ENCODE assay signal across 1 cellular context in the genomic region with DNA sequence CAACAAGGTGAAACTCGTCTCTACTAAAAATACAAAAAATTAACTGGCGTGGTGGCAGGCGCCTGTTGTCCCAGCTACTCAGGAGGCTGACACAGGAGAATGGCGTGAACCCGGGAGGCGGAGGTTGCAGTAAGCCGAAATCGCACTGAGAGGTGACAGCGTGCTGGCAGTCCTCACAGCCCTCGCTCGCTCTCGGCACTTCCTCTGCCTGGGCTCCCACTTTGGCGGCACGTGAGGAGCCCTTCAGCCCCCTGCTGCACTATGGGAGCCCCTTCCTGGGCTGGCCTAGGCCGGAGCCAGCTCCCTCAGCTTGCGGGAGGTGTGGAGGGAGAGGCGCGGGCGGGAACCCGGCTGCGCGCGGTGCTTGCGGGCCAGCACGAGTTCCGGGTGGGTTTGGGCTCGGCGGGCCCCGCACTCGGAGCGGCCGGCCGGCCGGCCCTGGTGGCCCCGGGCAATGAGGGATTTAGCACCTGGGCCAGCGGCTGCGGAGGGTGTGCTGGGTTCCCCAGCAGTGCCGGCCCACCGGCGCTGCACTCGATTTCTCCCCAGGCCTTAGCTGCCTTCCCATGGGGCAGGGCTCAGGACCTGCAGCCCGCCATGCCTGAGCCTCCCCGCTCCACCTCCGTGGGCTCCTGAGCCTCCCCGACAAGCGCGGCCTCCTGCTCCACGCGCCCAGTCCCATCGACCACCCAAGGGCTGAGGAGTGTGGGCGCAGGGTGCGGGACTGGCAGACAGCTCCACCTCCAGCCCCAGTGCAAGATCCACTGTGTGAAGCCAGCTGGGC. TPM values are rescaled to one million over a fixed set of nuclear protein-coding genes. Genes with fewer than 3 reads are reported as not detected.
"Had no signal": no experiment of that assay in that cellular context is flagged by ENCODE, and none has a peak within 500 bp of the region (broad histone marks: within the 10 kb centered on the region; RNA-seq: fewer than 3 reads in every experiment).

No MANE protein-coding gene starts in this region.

RNA-seq across cellular contexts. Expression of a gene that starts 8.4 kb away (rescaled TPM):
- total RNA-seq: GM23248 had no signal
- polyA plus RNA-seq: GM23248 had no signal
